28 cellular contexts compared by ENCODE assay signal in the genomic region with DNA sequence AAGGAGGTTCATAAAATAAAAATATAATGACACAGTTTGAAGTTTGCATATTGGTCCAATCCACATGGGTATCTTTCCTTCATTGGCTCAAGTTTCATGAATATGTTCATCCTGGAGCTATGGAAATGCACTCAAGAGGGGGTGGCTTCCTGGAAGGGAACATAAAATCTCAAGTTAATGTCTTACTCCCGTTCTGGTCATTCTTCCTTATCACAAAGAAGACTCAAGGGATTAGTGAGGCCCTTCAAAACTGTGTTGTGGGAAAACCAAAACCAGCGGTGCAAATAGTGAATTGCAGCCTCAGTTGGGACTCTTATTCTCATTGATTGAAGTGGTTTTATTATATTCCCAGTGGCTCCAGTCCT.
A peak's percentile ranks its signal among the peaks of the same experiment; 100 is the strongest.
DNase-seq lines count a peak whose midpoint lies in the region; ATAC-seq and TF ChIP-seq lines count a peak whose summit lies in the region.
"Had no signal": no experiment of that assay in that cellular context is flagged by ENCODE, and none has a peak within 500 bp of the region (broad histone marks: within the 10 kb centered on the region; RNA-seq: fewer than 3 reads in every experiment).

No MANE protein-coding gene starts in this region.

- 73% methylated on average over 2 of the region's 2 CpGs for WGBS in esophagus muscularis mucosa

- no peaks in the 10 kb centered on the region for H3K79me2 ChIP-seq in OCI-LY7 (ENCODE audit: insufficient read depth, low read depth, low read length)
- H3K79me2 ChIP-seq in osteoblast (ENCODE audit: insufficient read depth, low read length), result no peaks in the 10 kb centered on the region

- DNase-seq in Caco-2, result no peak
- DNase-seq in OCI-LY7 (ENCODE audit: low spot score), result no peak
- DNase-seq in esophagus muscularis mucosa (ENCODE audit: extremely low spot score), result peak; percentile 12
- DNase-seq in osteoblast (ENCODE audit: insufficient read length, low spot score, missing footprints), result no peak
- DNase-seq in NCI-H510A (lab: John Stamatoyannopoulos, UW), result no peak
- no peak for DNase-seq in NCI-H146 treated with DMSO at 0.1 percent for 48 hours (lab: John Stamatoyannopoulos, UW; ENCODE audit: unreplicated experiment)
- no peak for DNase-seq in H7
- DNase-seq: activated CD4-positive, alpha-beta memory T cell treated with anti-CD3 and anti-CD28 coated beads, Interleukin-2, amount 10 ng/mL, durations not matched to agents 7 days and 5 days; activated CD4-positive, CD25-positive, alpha-beta regulatory T cell; anterior cingulate cortex; caudate nucleus; NCI-H1105 treated with DMSO at 0.1 percent for 48 hours; NCI-H2029; NCI-H748 treated with DMSO at 0.1 percent for 48 hours; RPMI8226; sigmoid colon; stimulated activated naive CD4-positive, alpha-beta T cell; T-helper 1 cell had no signal

- POLR2A ChIA-PET in Caco-2 (lab: Charles Lee), result interaction anchor here (0.6 kb wide), 1 partner anchor 726 kb away, joined by 3 read pairs; no protein-coding TSS in a partner anchor
- POLR2A ChIA-PET in OCI-LY7 (lab: Charles Lee), result interaction anchor here (0.5 kb wide), 1 partner anchor 18 kb away, joined by 3 read pairs; no protein-coding TSS in a partner anchor

- H3K36me3 Mint-ChIP-seq in Caco-2 (ENCODE audit: insufficient read depth, unreplicated experiment), result no peaks in the 10 kb centered on the region
- H3K36me3 Mint-ChIP-seq: activated naive CD4-positive, alpha-beta T cell treated with anti-CD3 and anti-CD28 coated beads, Interleukin-2, amount 50 U/mL, for 72 hours; CD14-positive monocyte had no signal

- H4K20me1 ChIP-seq in OCI-LY7 (ENCODE audit: insufficient read depth, low read length), result no peaks in the 10 kb centered on the region
- H4K20me1 ChIP-seq in osteoblast (ENCODE audit: insufficient read depth, low read length), result no peaks in the 10 kb centered on the region

- H3K27me3 ChIP-seq in Caco-2 (replicated peaks; ENCODE audit: control insufficient read depth, insufficient read depth, low read length), result no peaks in the 10 kb centered on the region
- H3K27me3 ChIP-seq in esophagus muscularis mucosa, result no peaks in the 10 kb centered on the region
- no peaks in the 10 kb centered on the region for H3K27me3 ChIP-seq in osteoblast (ENCODE audit: insufficient read depth, low read length)
- H3K27me3 ChIP-seq in H7 (ENCODE audit: control insufficient read depth, insufficient read depth, low read length), result no peaks in the 10 kb centered on the region
- H3K27me3 ChIP-seq: sigmoid colon, suprapubic skin had no signal

- H3K9me3 ChIP-seq in Caco-2 (no peaks in the 10 kb centered on the region), OCI-LY7 (ENCODE audit: low read length) (no peaks in the 10 kb centered on the region), esophagus muscularis mucosa (no peaks in the 10 kb centered on the region), osteoblast (ENCODE audit: low read depth, low read length) (no peaks in the 10 kb centered on the region)
- H3K9me3 ChIP-seq: sigmoid colon, suprapubic skin had no signal

- H3K27ac ChIP-seq in OCI-LY7 (ENCODE audit: low read depth, low read length, poor library complexity, severe bottlenecking), result no peak overlapping the region
- H3K27ac ChIP-seq in esophagus muscularis mucosa (replicated peaks in 1 of 4), result no peak overlapping the region
- peak overlapping the region; percentile 46 for H3K27ac ChIP-seq in osteoblast (ENCODE audit: low read depth, low read length)
- H3K27ac ChIP-seq: sigmoid colon, suprapubic skin had no signal

- H3K4me3 ChIP-seq in Caco-2 (ENCODE audit: low read depth, low read length) (no peak overlapping the region), OCI-LY7 (ENCODE audit: low read depth, low read length, poor library complexity, severe bottlenecking) (no peak overlapping the region), esophagus muscularis mucosa (no peak overlapping the region), osteoblast (ENCODE audit: insufficient read depth, low read length) (no peak overlapping the region), H7 (ENCODE audit: insufficient read depth, low read depth, low read length) (no peak overlapping the region)
- H3K4me3 ChIP-seq: GM12878, sigmoid colon, suprapubic skin had no signal

- no peak for ATAC-seq in GM21526 (IDR thresholded peaks at IDR 0.05; ENCODE audit: low FRiP score, unreplicated experiment)
- ATAC-seq: activated naive CD4-positive, alpha-beta T cell treated with anti-CD3 and anti-CD28 coated beads, Interleukin-2, amount 50 U/mL, for 72 hours; GM12878; HCT116 had no signal

- BruUV-seq in Caco-2 (replicated peaks; lab: Mats Ljungman, UMichigan) (no TSS peak), OCI-LY7 (replicated peaks; lab: Mats Ljungman, UMichigan) (no TSS peak)

- intact Hi-C loops in Caco-2 (cut with micrococcal nuclease; ENCODE audit: unreplicated experiment), result no loop called here
- intact Hi-C loops in OCI-LY7 (cut with micrococcal nuclease; ENCODE audit: unreplicated experiment), result no loop called here
- intact Hi-C loops in esophagus muscularis mucosa (cut with DNase I), result loop anchor here (10.0 kb wide), 1 partner anchor 195 kb away; no protein-coding TSS in a partner anchor

- peaks cover 34% of the 10 kb centered on the region for H3K4me1 Mint-ChIP-seq in Caco-2 (ENCODE audit: low read depth, unreplicated experiment)
- H3K4me1 Mint-ChIP-seq: activated CD4-positive, alpha-beta memory T cell treated with anti-CD3 and anti-CD28 coated beads, Interleukin-2, amount 10 ng/mL, durations not matched to agents 7 days and 5 days had no signal

- H3K4me2 ChIP-seq in OCI-LY7 (ENCODE audit: low read length) (no peak overlapping the region), osteoblast (ENCODE audit: insufficient read depth, low read length) (no peak overlapping the region)

- H3K4me3 Mint-ChIP-seq in Caco-2 (ENCODE audit: unreplicated experiment), result no peak overlapping the region
- H3K4me3 Mint-ChIP-seq: activated CD4-positive, alpha-beta memory T cell treated with anti-CD3 and anti-CD28 coated beads, Interleukin-2, amount 10 ng/mL, durations not matched to agents 7 days and 5 days; CD14-positive monocyte; IgD-negative memory B cell; neural crest cell had no signal

- H3K27me3 Mint-ChIP-seq in Caco-2 (ENCODE audit: insufficient read depth, unreplicated experiment), result no peaks in the 10 kb centered on the region
- H3K27me3 Mint-ChIP-seq: activated CD4-positive, alpha-beta memory T cell treated with anti-CD3 and anti-CD28 coated beads, Interleukin-2, amount 10 ng/mL, durations not matched to agents 7 days and 5 days had no signal

- no peak for TF ChIP-seq CTCF in Caco-2 (IDR thresholded peaks at IDR 0.05; ENCODE audit: insufficient read depth in 1 of 2, low read depth in 1 of 2, low read length in 1 of 2, severe bottlenecking in 1 of 2, unreplicated experiment in 1 of 2)
- no peak for TF ChIP-seq CTCF in OCI-LY7 (conservative IDR thresholded peaks at IDR 0.05; ENCODE audit: low read length)
- no peak for TF ChIP-seq CTCF in esophagus muscularis mucosa (IDR thresholded peaks at IDR 0.05)
- no peak for TF ChIP-seq CTCF in osteoblast (IDR thresholded peaks at IDR 0.05; ENCODE audit: extremely low read depth, low read depth, low read length)

- H3K36me3 ChIP-seq in Caco-2 (ENCODE audit: control insufficient read depth, insufficient read depth, low read length) (no peaks in the 10 kb centered on the region), OCI-LY7 (ENCODE audit: insufficient read depth, low read length) (no peaks in the 10 kb centered on the region), esophagus muscularis mucosa (no peaks in the 10 kb centered on the region), osteoblast (ENCODE audit: insufficient read depth, low read length) (no peaks in the 10 kb centered on the region), H7 (replicated peaks; ENCODE audit: control insufficient read depth, insufficient read depth, low read length) (no peaks in the 10 kb centered on the region)
- H3K36me3 ChIP-seq: sigmoid colon, suprapubic skin had no signal

- H3K4me1 ChIP-seq in Caco-2, result peaks cover 49% of the 10 kb centered on the region
- H3K4me1 ChIP-seq in OCI-LY7 (ENCODE audit: insufficient read depth, low read length, poor library complexity, severe bottlenecking), result peaks cover 33% of the 10 kb centered on the region
- peaks cover 0 to 20% (median 16%) of the 10 kb centered on the region in 4 donors for H3K4me1 ChIP-seq in esophagus muscularis mucosa
- H3K4me1 ChIP-seq in osteoblast (ENCODE audit: insufficient read depth, low read length), result peaks cover 74% of the 10 kb centered on the region
- H3K4me1 ChIP-seq: suprapubic skin had no signal

- no peak for TF ChIP-seq EP300 in esophagus muscularis mucosa (IDR thresholded peaks at IDR 0.05)

- TF ChIP-seq POLR2A in esophagus muscularis mucosa (IDR thresholded peaks at IDR 0.05; ENCODE audit: low read depth), result no peak

- H2AFZ ChIP-seq in OCI-LY7 (ENCODE audit: low read length) (peak overlapping the region; percentile 53; the same call in 1 of the 2 replicates), osteoblast (ENCODE audit: low read length) (no peak overlapping the region)

- H3K27ac Mint-ChIP-seq in Caco-2 (ENCODE audit: unreplicated experiment), result peak overlapping the region; percentile 60
- H3K27ac Mint-ChIP-seq: activated CD4-positive, alpha-beta memory T cell treated with anti-CD3 and anti-CD28 coated beads, Interleukin-2, amount 10 ng/mL, durations not matched to agents 7 days and 5 days; activated naive CD4-positive, alpha-beta T cell treated with anti-CD3 and anti-CD28 coated beads, Interleukin-2, amount 50 U/mL, for 72 hours; activated T-helper 2 cell treated with anti-CD3 and anti-CD28 coated beads, Interferon-gamma antibody, Interleukin-2, Interleukin-4, amounts not matched to agents 10 μg/mL and 5 μg/mL and 100 μg/mL, durations not matched to agents 14 hours and 24 hours and 36 hours; CD14-positive monocyte; IgD-negative memory B cell; progenitor cell of endocrine pancreas had no signal

- H3K9me2 ChIP-seq in OCI-LY7 (ENCODE audit: insufficient read depth, low read length), result no peaks in the 10 kb centered on the region

- H3K9me3 Mint-ChIP-seq in Caco-2 (ENCODE audit: unreplicated experiment), result peaks cover 10% of the 10 kb centered on the region
- H3K9me3 Mint-ChIP-seq: activated CD4-positive, alpha-beta memory T cell treated with anti-CD3 and anti-CD28 coated beads, Interleukin-2, amount 10 ng/mL, durations not matched to agents 7 days and 5 days; activated T-helper 2 cell treated with anti-CD3 and anti-CD28 coated beads, Interferon-gamma antibody, Interleukin-2, Interleukin-4, amounts not matched to agents 10 μg/mL and 5 μg/mL and 100 μg/mL, durations not matched to agents 14 hours and 24 hours and 36 hours; IgD-negative memory B cell had no signal

- CTCF ChIA-PET in Caco-2 (lab: Charles Lee) (no interaction called here), OCI-LY7 (lab: Charles Lee; ENCODE audit: unreplicated experiment) (no interaction called here)
